14 cellular contexts compared by ENCODE assay signal in the genomic region with DNA sequence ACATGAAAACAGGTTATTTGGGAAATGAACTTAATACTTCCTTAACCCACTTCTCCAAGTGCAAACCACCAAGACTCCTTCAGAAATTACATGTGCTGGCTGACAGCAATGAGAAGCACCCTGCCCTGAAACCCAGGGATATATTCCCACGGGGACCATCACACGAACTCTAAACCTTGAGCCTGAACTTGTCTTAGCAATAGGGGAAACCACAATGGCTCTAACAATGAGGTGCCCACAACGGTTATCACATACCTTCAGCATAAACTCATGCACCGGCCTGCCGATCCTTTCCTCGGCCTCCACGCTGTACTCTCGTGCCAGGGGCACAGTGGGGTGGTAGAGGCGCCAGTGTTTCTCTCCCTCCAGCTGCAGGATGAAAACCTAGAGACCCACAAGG. TPM values are rescaled to one million over a fixed set of nuclear protein-coding genes. Genes with fewer than 3 reads are reported as not detected.
DNase-seq lines count a peak whose midpoint lies in the region; ATAC-seq and TF ChIP-seq lines count a peak whose summit lies in the region.
"Had no signal": no experiment of that assay in that cellular context is flagged by ENCODE, and none has a peak within 500 bp of the region (broad histone marks: within the 10 kb centered on the region; RNA-seq: fewer than 3 reads in every experiment).

No MANE protein-coding gene starts in this region.

- DNase-seq in NCI-H2107 treated with DMSO at 0.1 percent for 48 hours (lab: John Stamatoyannopoulos, UW; ENCODE audit: unreplicated experiment): peak; percentile 29
- DNase-seq in NCI-H2107 (lab: John Stamatoyannopoulos, UW): no peak
- peak; percentile 65 for DNase-seq in M059J (ENCODE audit: low read depth)
- DNase-seq in osteoblast (ENCODE audit: insufficient read length, low spot score, missing footprints): no peak
- no peak for DNase-seq in transverse colon
- no peak for DNase-seq in cerebellar cortex (ENCODE audit: low spot score)
- DNase-seq in COLO668 (lab: John Stamatoyannopoulos, UW; ENCODE audit: unreplicated experiment): no peak
- DNase-seq: COR-L47, NCI-H1417 treated with DMSO at 0.1 percent for 48 hours, NCI-H2029, NCI-H82 had no signal

- no peak for TF ChIP-seq POLR2A in transverse colon (IDR thresholded peaks at IDR 0.05)

- TF ChIP-seq EP300 in transverse colon (IDR thresholded peaks at IDR 0.05; ENCODE audit: low read depth): no peak

- H4K20me1 ChIP-seq in osteoblast (ENCODE audit: insufficient read depth, low read length): peaks cover 5% of the 10 kb centered on the region

- peak overlapping the region; percentile 79 for H3K27ac ChIP-seq in osteoblast (ENCODE audit: low read depth, low read length)
- H3K27ac ChIP-seq in transverse colon: peak overlapping the region in 3 of 4 donors; percentile 27 to 44 (median 30)
- H3K27ac ChIP-seq: 22Rv1, C4-2B had no signal

- H3K4me1 ChIP-seq in osteoblast (ENCODE audit: insufficient read depth, low read length) (peaks cover 21% of the 10 kb centered on the region), transverse colon (peaks cover 6 to 20% (median 10%) of the 10 kb centered on the region in 4 donors)

- no peak for TF ChIP-seq CTCF in osteoblast (IDR thresholded peaks at IDR 0.05; ENCODE audit: extremely low read depth, low read depth, low read length)
- no peak for TF ChIP-seq CTCF in transverse colon (IDR thresholded peaks at IDR 0.05)

- no peak overlapping the region for H2AFZ ChIP-seq in osteoblast (ENCODE audit: low read length)

- no peak for ATAC-seq in GM18502 (IDR thresholded peaks at IDR 0.05; ENCODE audit: poor library complexity, unreplicated experiment)

- no peaks in the 10 kb centered on the region for H3K9me3 ChIP-seq in osteoblast (ENCODE audit: low read depth, low read length)
- no peaks in the 10 kb centered on the region for H3K9me3 ChIP-seq in transverse colon

- peak overlapping the region; percentile 34 for H3K4me2 ChIP-seq in osteoblast (ENCODE audit: insufficient read depth, low read length)

- 90 to 100% methylated on average over 1 to 9 of the region's 9 CpGs for WGBS in transverse colon (ENCODE audit: low coverage in 1 of 2), 2 donors

- peaks cover 30% of the 10 kb centered on the region for H3K79me2 ChIP-seq in osteoblast (ENCODE audit: insufficient read depth, low read length)

- intact Hi-C loops in transverse colon (cut with DNase I; ENCODE audit: low total_unique reads): no loop called here

- H3K27me3 ChIP-seq in osteoblast (ENCODE audit: insufficient read depth, low read length): no peaks in the 10 kb centered on the region
- no peaks in the 10 kb centered on the region for H3K27me3 ChIP-seq in transverse colon

- in situ Hi-C loops in transverse colon (cut with MboI; ENCODE audit: low pct_ligation_motif_present in 1 of 4, low pct_unique_long_range_greater_than_20kb in 1 of 4, low sequenced_read_pairs in 3 of 4): no loop called here

- peaks cover 26% of the 10 kb centered on the region for H3K36me3 ChIP-seq in osteoblast (ENCODE audit: insufficient read depth, low read length)
- peaks cover 0 to 11% (median 0%) of the 10 kb centered on the region in 4 donors for H3K36me3 ChIP-seq in transverse colon

- peak overlapping the region; percentile 6 for H3K4me3 ChIP-seq in osteoblast (ENCODE audit: insufficient read depth, low read length)
- H3K4me3 ChIP-seq in transverse colon: no peak overlapping the region

RNA-seq across cellular contexts. Expression of gene RIOX2, which starts 13.4 kb away (rescaled TPM):
- 22.0 and 23.8 TPM in 2 replicates for total RNA-seq in M059J (2014; rRNA removed; shearing (Covaris generic))
- total RNA-seq in osteoblast (27.1 and 28.0 TPM in 2 replicates), transverse colon (10 to 100 TPM in 2 of 4 donors, 1 to 10 TPM in 2; 7.5 to 20.5 (median 13.3) TPM)

Comparison
In these comparisons a context has a peak if more than half of its experiments do, and no peak if none do; other contexts are left out.
1. DNase-seq: peak in NCI-H2107 treated with DMSO at 0.1 percent for 48 hours (single experiment) and M059J (single experiment); none in NCI-H2107 (single experiment), osteoblast (single experiment), transverse colon (single experiment), cerebellar cortex (single experiment) and COLO668 (single experiment).